ENCODE assay signal across 24 cellular contexts in the genomic region with DNA sequence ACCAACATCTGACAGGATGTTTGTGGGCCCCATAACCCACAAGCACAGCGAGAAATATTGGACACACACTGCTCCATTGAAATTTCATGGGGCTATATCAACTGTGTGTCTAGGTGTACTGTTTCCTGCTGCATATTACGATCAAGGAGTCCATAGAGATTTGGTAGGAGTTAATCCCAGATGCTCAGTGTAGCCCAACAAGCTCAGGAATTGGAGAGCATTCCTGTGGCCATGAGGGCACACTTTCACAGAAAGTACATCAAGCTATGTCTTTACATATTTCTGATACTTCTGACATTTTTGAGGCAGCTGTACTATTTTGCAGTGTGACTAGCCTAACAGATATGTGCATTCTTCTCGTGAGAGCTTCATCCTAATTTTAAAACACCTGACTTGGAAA.
A peak's percentile ranks its signal among the peaks of the same experiment; 100 is the strongest.
DNase-seq lines count a peak whose midpoint lies in the region; ATAC-seq and TF ChIP-seq lines count a peak whose summit lies in the region.
"Had no signal": no experiment of that assay in that cellular context is flagged by ENCODE, and none has a peak within 500 bp of the region (broad histone marks: within the 10 kb centered on the region; RNA-seq: fewer than 3 reads in every experiment).

No MANE protein-coding gene starts in this region.

- H3K14ac ChIP-seq in trophoblast cell (ENCODE audit: low read length), result no peak overlapping the region

- H3K36me3 ChIP-seq in SJCRH30, result no peaks in the 10 kb centered on the region
- H3K36me3 ChIP-seq in trophoblast cell (ENCODE audit: control insufficient read depth in 1 of 2, insufficient read depth in 2 of 2, low read length in 2 of 2), result no peaks in the 10 kb centered on the region
- H3K36me3 ChIP-seq in tibial artery, result no peaks in the 10 kb centered on the region
- H3K36me3 ChIP-seq: BE2C, BLaER1 had no signal

- H4K8ac ChIP-seq in trophoblast cell (ENCODE audit: low read depth, low read length), result no peak overlapping the region

- no peak overlapping the region for H2BK5ac ChIP-seq in trophoblast cell (ENCODE audit: low read depth, low read length, poor library complexity)

- H4K12ac ChIP-seq in trophoblast cell (ENCODE audit: low read depth, low read length), result no peak overlapping the region

- H3K27ac ChIP-seq in SJCRH30 (peak overlapping the region; percentile 80), trophoblast cell (ENCODE audit: low read depth, low read length) (no peak overlapping the region), tibial artery (no peak overlapping the region)
- H3K27ac ChIP-seq: BLaER1 had no signal

- no peak overlapping the region for H3K23ac ChIP-seq in trophoblast cell (ENCODE audit: low read length)

- H2BK12ac ChIP-seq in trophoblast cell (ENCODE audit: low read length), result no peak overlapping the region

- no peak overlapping the region for H3K4me2 ChIP-seq in trophoblast cell (ENCODE audit: low read length)
- H3K4me2 ChIP-seq: BLaER1 had no signal

- no peak for TF ChIP-seq CTCF in tibial artery (IDR thresholded peaks at IDR 0.05)

- H2AK5ac ChIP-seq in trophoblast cell (ENCODE audit: low read length), result no peak overlapping the region

- no CpG with 5 or more reads among the region's 3 CpGs for WGBS in trophoblast cell (ENCODE audit: extremely low coverage, insufficient coverage, insufficient read length)

- H3K4ac ChIP-seq in trophoblast cell (ENCODE audit: low read depth, low read length), result no peak overlapping the region

- no peak for ATAC-seq in GM21825 (IDR thresholded peaks at IDR 0.05; ENCODE audit: unreplicated experiment)
- ATAC-seq: GM12878 had no signal

- no peaks in the 10 kb centered on the region for H3K27me3 ChIP-seq in SJCRH30
- no peaks in the 10 kb centered on the region for H3K27me3 ChIP-seq in trophoblast cell (ENCODE audit: insufficient read depth, low read length)
- no peaks in the 10 kb centered on the region for H3K27me3 ChIP-seq in tibial artery
- H3K27me3 ChIP-seq: BE2C, BLaER1 had no signal

- intact Hi-C loops in tibial artery (cut with DNase I; ENCODE audit: low total_unique reads), result no loop called here

- no peaks in the 10 kb centered on the region for H3K79me1 ChIP-seq in trophoblast cell (ENCODE audit: low read length)

- H4K91ac ChIP-seq in trophoblast cell (ENCODE audit: low read depth, low read length), result no peak overlapping the region

- no peak overlapping the region for H2BK120ac ChIP-seq in trophoblast cell (ENCODE audit: insufficient read depth, low read length, poor library complexity)

- H3K9me3 ChIP-seq in SJCRH30 (replicated peaks) (peaks cover 10% of the 10 kb centered on the region), trophoblast cell (ENCODE audit: insufficient read depth, low read depth, low read length) (no peaks in the 10 kb centered on the region), tibial artery (no peaks in the 10 kb centered on the region)
- H3K9me3 ChIP-seq: BE2C, BLaER1 had no signal

- no peaks in the 10 kb centered on the region for H3K79me2 ChIP-seq in trophoblast cell (ENCODE audit: control insufficient read depth, insufficient read depth, low read length, poor library complexity)

- no peak overlapping the region for H3K18ac ChIP-seq in trophoblast cell (ENCODE audit: low read length)

- H3K4me3 ChIP-seq in SJCRH30 (no peak overlapping the region), trophoblast cell (ENCODE audit: low read depth, low read length) (no peak overlapping the region), tibial artery (no peak overlapping the region)
- H3K4me3 ChIP-seq: BLaER1, GM12878 had no signal

- H2AFZ ChIP-seq in trophoblast cell (ENCODE audit: insufficient read depth, low read length, poor library complexity), result no peak overlapping the region

- DNase-seq in SJCRH30 (peak; percentile 61 to 74), astrocyte of the hippocampus (ENCODE audit: low read depth, low spot score) (peak; percentile 4), trophoblast cell (peak; percentile 82 to 95), NCI-H2196 (lab: John Stamatoyannopoulos, UW; ENCODE audit: unreplicated experiment) (no peak), amygdala (lab: John Stamatoyannopoulos, UW) (no peak), tibial artery (no peak)
- DNase-seq: 8988T; ACHN; BE2C; C1 segment of cervical spinal cord; CD4-positive, alpha-beta memory T cell; CD4-positive, CD25-positive, alpha-beta regulatory T cell; CD8-positive, alpha-beta memory T cell; COR-L47; DMS 273 treated with DMSO at 0.1 percent for 48 hours; DMS153; DMS53; DMS79; DND-41; EL; GDM1 had no signal

- no peak overlapping the region for H3K9ac ChIP-seq in trophoblast cell (ENCODE audit: low read length)
- H3K9ac ChIP-seq: BLaER1 had no signal

- peaks cover 30% of the 10 kb centered on the region for H3K4me1 ChIP-seq in SJCRH30
- no peaks in the 10 kb centered on the region for H3K4me1 ChIP-seq in trophoblast cell (ENCODE audit: control insufficient read depth in 1 of 2, insufficient read depth in 2 of 2, low read length in 2 of 2)
- no peaks in the 10 kb centered on the region for H3K4me1 ChIP-seq in tibial artery
- H3K4me1 ChIP-seq: BE2C, BLaER1 had no signal

Comparison
In these comparisons a context has a peak if more than half of its experiments do, and no peak if none do; other contexts are left out.
1. DNase-seq: peak in SJCRH30 (2 of 2), astrocyte of the hippocampus (single experiment) and trophoblast cell (2 of 2); none in NCI-H2196 (single experiment), amygdala (0 of 56) and tibial artery (0 of 2).